ENCODE assay signal across 12 cellular contexts in genomic region chr2:203783496-203784203, GRCh38.
A peak's percentile ranks its signal among the peaks of the same experiment; 100 is the strongest.
DNase-seq lines count a peak whose midpoint lies in the region; TF ChIP-seq lines count a peak whose summit lies in the region.
"Had no signal": no experiment of that assay in that cellular context is flagged by ENCODE, and none has a peak within 500 bp of the region (broad histone marks: within the 10 kb centered on the region; RNA-seq: fewer than 3 reads in every experiment).

No MANE protein-coding gene starts in this region.

- H3K4me2 ChIP-seq in OCI-LY7 (ENCODE audit: low read length): no peak overlapping the region

- H3K9me3 ChIP-seq in OCI-LY7 (ENCODE audit: low read length) (0 out of 2 replicates have a peak, but pooled peaks cover 6% of the 10 kb centered on the region), vagina (no peaks in the 10 kb centered on the region)
- H3K9me3 ChIP-seq: neutrophil had no signal

- H3K36me3 ChIP-seq in OCI-LY7 (ENCODE audit: insufficient read depth, low read length): no peaks in the 10 kb centered on the region
- H3K36me3 ChIP-seq in vagina: no peaks in the 10 kb centered on the region
- H3K36me3 ChIP-seq: neutrophil had no signal

- H3K9me2 ChIP-seq in OCI-LY7 (ENCODE audit: insufficient read depth, low read length): no peaks in the 10 kb centered on the region

- H3K27ac ChIP-seq in OCI-LY7 (ENCODE audit: low read depth, low read length, poor library complexity, severe bottlenecking) (no peak overlapping the region), vagina (no peak overlapping the region)
- H3K27ac ChIP-seq: neutrophil had no signal

- DNase-seq in EH (ENCODE audit: low read depth) (peak; percentile 98), OCI-LY7 (ENCODE audit: low spot score) (no peak), fibroblast of peridontal ligament (ENCODE audit: extremely low read depth) (peak; percentile 90), osteocyte (ENCODE audit: extremely low spot score, unreplicated experiment) (no peak), NCI-H1930 (lab: John Stamatoyannopoulos, UW) (no peak), vagina (ENCODE audit: extremely low spot score in 2 of 2) (no peak), RKO (ENCODE audit: low spot score) (no peak)
- DNase-seq in activated effector memory CD4-positive, alpha-beta T cell treated with Interleukin-2 at 50 U/mL for 16 hours: no peak
- DNase-seq: activated CD8-positive, alpha-beta memory T cell treated with anti-CD3 and anti-CD28 coated beads, Interleukin-2, amount 50 U/mL, for 4 hours; NCI-H69; T-cell had no signal

- H3K4me1 Mint-ChIP-seq in osteocyte (ENCODE audit: unreplicated experiment): peaks cover 50% of the 10 kb centered on the region

- H3K4me1 ChIP-seq in OCI-LY7 (ENCODE audit: insufficient read depth, low read length, poor library complexity, severe bottlenecking) (peaks cover 42% of the 10 kb centered on the region), vagina (peaks cover 14% of the 10 kb centered on the region)

- H3K36me3 Mint-ChIP-seq in osteocyte (ENCODE audit: unreplicated experiment): no peaks in the 10 kb centered on the region
- H3K36me3 Mint-ChIP-seq: T-cell had no signal

- no peaks in the 10 kb centered on the region for H3K27me3 ChIP-seq in vagina
- H3K27me3 ChIP-seq: neutrophil had no signal

- peak overlapping the region; percentile 88 for H3K27ac Mint-ChIP-seq in osteocyte (ENCODE audit: unreplicated experiment)

- H3K4me3 Mint-ChIP-seq in osteocyte (ENCODE audit: unreplicated experiment): peak overlapping the region; percentile 27

- H2AFZ ChIP-seq in OCI-LY7 (ENCODE audit: low read length): peak overlapping the region; percentile 20; the same call in 1 of the 2 replicates

- no peak for TF ChIP-seq POLR2A in vagina (IDR thresholded peaks at IDR 0.05)

- no TSS peak for BruUV-seq in OCI-LY7 (replicated peaks; lab: Mats Ljungman, UMichigan)

- H3K79me2 ChIP-seq in OCI-LY7 (ENCODE audit: insufficient read depth, low read depth, low read length): no peaks in the 10 kb centered on the region

- H3K4me3 ChIP-seq in OCI-LY7 (ENCODE audit: low read depth, low read length, poor library complexity, severe bottlenecking): no peak overlapping the region
- H3K4me3 ChIP-seq in vagina: no peak overlapping the region

- intact Hi-C loops in OCI-LY7 (cut with micrococcal nuclease; ENCODE audit: unreplicated experiment) (loop anchor here (5.0 kb wide), 1 partner anchor 76 kb away; the partner anchor contains the start of gene CD28), vagina (cut with DNase I) (no loop called here)

- H3K27me3 Mint-ChIP-seq in osteocyte (ENCODE audit: unreplicated experiment): no peaks in the 10 kb centered on the region
- H3K27me3 Mint-ChIP-seq: T-cell had no signal

- no peaks in the 10 kb centered on the region for H4K20me1 ChIP-seq in OCI-LY7 (ENCODE audit: insufficient read depth, low read length)

- CTCF ChIA-PET in OCI-LY7 (lab: Charles Lee; ENCODE audit: unreplicated experiment): no interaction called here

- POLR2A ChIA-PET in OCI-LY7 (lab: Charles Lee): interaction anchor here (0.6 to 1.9 kb wide), 3 partner anchors 10 to 684 kb away, joined by 3 to 7 read pairs (median 6); no protein-coding TSS in a partner anchor

- H3K9me3 Mint-ChIP-seq in osteocyte (ENCODE audit: unreplicated experiment): no peaks in the 10 kb centered on the region
- H3K9me3 Mint-ChIP-seq: T-cell had no signal

- no peak for TF ChIP-seq CTCF in OCI-LY7 (conservative IDR thresholded peaks at IDR 0.05; ENCODE audit: low read length)
- no peak for TF ChIP-seq CTCF in osteocyte (IDR thresholded peaks at IDR 0.05)
- no peak for TF ChIP-seq CTCF in vagina (IDR thresholded peaks at IDR 0.05)

Comparison
In these comparisons a context has a peak if more than half of its experiments do, and no peak if none do; other contexts are left out.
1. DNase-seq: peak in EH (single experiment) and fibroblast of peridontal ligament (single experiment); none in OCI-LY7 (single experiment), osteocyte (single experiment), NCI-H1930 (0 of 2), vagina (0 of 2), activated effector memory CD4-positive, alpha-beta T cell treated with Interleukin-2 at 50 U/mL for 16 hours (single experiment) and RKO (single experiment).